10 cellular contexts compared by ENCODE assay signal in the genomic region with DNA sequence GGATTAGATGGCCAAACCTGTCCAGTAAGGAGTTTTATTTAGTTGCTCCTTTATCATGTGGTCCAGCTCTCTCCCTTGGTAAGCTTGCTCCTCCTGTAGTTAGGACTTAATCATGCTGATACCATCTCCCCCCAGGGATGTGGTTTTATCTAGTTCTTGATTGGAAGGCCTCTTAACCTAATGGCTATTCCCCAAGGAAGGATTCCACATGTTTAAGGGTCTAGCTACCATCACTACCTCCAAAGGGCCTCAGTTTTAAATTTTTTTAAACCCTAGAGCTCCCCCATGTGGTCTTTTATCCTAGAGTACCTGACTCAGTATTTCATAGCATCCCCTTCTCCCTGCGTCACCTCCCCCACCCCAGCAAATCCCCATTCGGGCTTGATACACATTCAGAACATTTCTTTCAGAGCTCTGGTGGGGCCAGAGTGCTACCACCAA. TPM values are rescaled to one million over a fixed set of nuclear protein-coding genes. Genes with fewer than 3 reads are reported as not detected.
DNase-seq lines count a peak whose midpoint lies in the region; ATAC-seq, FAIRE-seq and TF ChIP-seq lines count a peak whose summit lies in the region.
"Had no signal": no experiment of that assay in that cellular context is flagged by ENCODE, and none has a peak within 500 bp of the region (broad histone marks: within the 10 kb centered on the region; RNA-seq: fewer than 3 reads in every experiment).

No MANE protein-coding gene starts in this region.

- peak overlapping the region; percentile 78 for H3K27ac Mint-ChIP-seq in astrocyte (ENCODE audit: unreplicated experiment)
- peak overlapping the region; percentile 78 for H3K27ac Mint-ChIP-seq in memory B cell

- H3K4me3 Mint-ChIP-seq in astrocyte (ENCODE audit: unreplicated experiment): no peak overlapping the region
- no peak overlapping the region for H3K4me3 Mint-ChIP-seq in memory B cell

- H3K36me3 ChIP-seq in IMR-90 (ENCODE audit: control insufficient read depth, insufficient read depth, low read length) (peaks cover 76% of the 10 kb centered on the region), astrocyte (ENCODE audit: insufficient read depth, low read length) (peaks cover 80% of the 10 kb centered on the region)

- CTCF ChIA-PET in IMR-90 (lab: Yijun Ruan, JAX): interaction anchor here (0.5 to 0.7 kb wide), 3 partner anchors 11 to 569 kb away, joined by 3 to 4 read pairs (median 3); no protein-coding TSS in a partner anchor

- no peak for TF ChIP-seq POLR2A in IMR-90 (IDR thresholded peaks at IDR 0.05; ENCODE audit: low read depth, low read length)

- no peak overlapping the region for H3K4ac ChIP-seq in IMR-90 (ENCODE audit: low read depth, low read length)

- in situ Hi-C loops in IMR-90 (cut with MboI; ENCODE audit: low sequenced_read_pairs): no loop called here

- BruUV-seq in IMR-90 (replicated peaks; lab: Mats Ljungman, UMichigan): no TSS peak

- H3K27me3 Mint-ChIP-seq in astrocyte (ENCODE audit: low read depth, unreplicated experiment): no peaks in the 10 kb centered on the region
- no peaks in the 10 kb centered on the region for H3K27me3 Mint-ChIP-seq in memory B cell

- intact Hi-C loops in IMR-90 (cut with micrococcal nuclease): no loop called here

- H3K4me2 ChIP-seq in IMR-90 (ENCODE audit: low read depth, low read length) (no peak overlapping the region), astrocyte (ENCODE audit: low read length) (no peak overlapping the region)

- H3K27me3 ChIP-seq in IMR-90 (ENCODE audit: control insufficient read depth, insufficient read depth, low read length) (no peaks in the 10 kb centered on the region), astrocyte (ENCODE audit: insufficient read depth, low read length) (no peaks in the 10 kb centered on the region)

- H3K14ac ChIP-seq in IMR-90 (replicated peaks; ENCODE audit: low read depth, low read length): no peak overlapping the region

- H3K4me1 ChIP-seq in IMR-90 (ENCODE audit: control insufficient read depth, insufficient read depth, low read length) (peaks cover 19% of the 10 kb centered on the region), astrocyte (ENCODE audit: insufficient read depth, low read length) (peaks cover 19% of the 10 kb centered on the region)

- no peak overlapping the region for H2AK5ac ChIP-seq in IMR-90 (ENCODE audit: low read depth, low read length)

- H2BK20ac ChIP-seq in IMR-90 (ENCODE audit: low read depth, low read length): no peak overlapping the region

- H4K20me1 ChIP-seq in IMR-90 (ENCODE audit: insufficient read depth, low read length): peaks cover 94% of the 10 kb centered on the region
- H4K20me1 ChIP-seq in astrocyte (ENCODE audit: insufficient read depth, low read length): peaks cover 98% of the 10 kb centered on the region

- peaks cover 74% of the 10 kb centered on the region for H3K79me2 ChIP-seq in astrocyte (ENCODE audit: insufficient read depth, low read length)

- H3K9me3 ChIP-seq in IMR-90 (ENCODE audit: control insufficient read depth, insufficient read depth, low read length) (no peaks in the 10 kb centered on the region), astrocyte (ENCODE audit: insufficient read depth, low read depth, low read length) (no peaks in the 10 kb centered on the region)

- H3K27ac ChIP-seq in IMR-90 (ENCODE audit: insufficient read depth, low read length): no peak overlapping the region
- H3K27ac ChIP-seq in astrocyte (ENCODE audit: low read depth, low read length): no peak overlapping the region

- no peaks in the 10 kb centered on the region for H3K9me3 Mint-ChIP-seq in astrocyte (ENCODE audit: unreplicated experiment)
- H3K9me3 Mint-ChIP-seq in memory B cell: no peaks in the 10 kb centered on the region

- no peak overlapping the region for H2AK9ac ChIP-seq in IMR-90 (replicated peaks; ENCODE audit: low read depth, low read length, poor library complexity)

- H2BK15ac ChIP-seq in IMR-90 (ENCODE audit: low read depth, low read length): no peak overlapping the region

- peaks cover 4% of the 10 kb centered on the region; the same call in 1 of the 2 replicates for H3K9me1 ChIP-seq in IMR-90 (ENCODE audit: insufficient read depth, low read length)

- H2AFZ ChIP-seq in IMR-90 (replicated peaks; ENCODE audit: low read length, poor library complexity) (no peak overlapping the region), astrocyte (ENCODE audit: low read depth, low read length) (no peak overlapping the region)

- H3K79me1 ChIP-seq in IMR-90 (ENCODE audit: low read depth in 1 of 2, low read length in 2 of 2): peaks cover 41 to 88% of the 10 kb centered on the region in 2 experiments

- H3K56ac ChIP-seq in IMR-90 (ENCODE audit: extremely low read depth, insufficient read depth, low read length): no peak overlapping the region

- H3K23ac ChIP-seq in IMR-90 (ENCODE audit: low read depth, low read length): no peak overlapping the region

- H3K36me3 Mint-ChIP-seq in astrocyte (ENCODE audit: low read depth, unreplicated experiment): peaks cover 24% of the 10 kb centered on the region
- peaks cover 37% of the 10 kb centered on the region for H3K36me3 Mint-ChIP-seq in memory B cell

- H3K4me1 Mint-ChIP-seq in astrocyte (ENCODE audit: low read depth, unreplicated experiment) (peaks cover 53% of the 10 kb centered on the region), memory B cell (peaks cover 13% of the 10 kb centered on the region)

- H4K91ac ChIP-seq in IMR-90 (ENCODE audit: insufficient read depth, low read depth, low read length): no peak overlapping the region

- TF ChIP-seq CTCF in IMR-90 (conservative IDR thresholded peaks at IDR 0.05; ENCODE audit: low read depth, low read length) (peak; percentile 34), astrocyte (IDR thresholded peaks at IDR 0.05; ENCODE audit: insufficient read depth, low read depth, low read length) (no peak)

- H2BK5ac ChIP-seq in IMR-90 (ENCODE audit: low read depth, low read length, poor library complexity, severe bottlenecking): no peak overlapping the region

- no peak for FAIRE-seq in astrocyte (lab: Jason Lieb, UNC)

- no peak for ATAC-seq in IMR-90 (ENCODE audit: low read depth)
- ATAC-seq in memory B cell (ENCODE audit: low read depth): peak; percentile 41
- ATAC-seq in HG02759 (IDR thresholded peaks at IDR 0.05; ENCODE audit: unreplicated experiment): no peak
- ATAC-seq in GM21528 (IDR thresholded peaks at IDR 0.05; ENCODE audit: low FRiP score, unreplicated experiment): no peak
- ATAC-seq in HG02642 (IDR thresholded peaks at IDR 0.05; ENCODE audit: poor library complexity, unreplicated experiment): no peak
- ATAC-seq in GM18519 (IDR thresholded peaks at IDR 0.05; ENCODE audit: low FRiP score, unreplicated experiment): no peak

- dilution Hi-C loops in IMR-90 (cut with HindIII; ENCODE audit: low sequenced_read_pairs, unreplicated experiment): no loop called here

- H4K5ac ChIP-seq in IMR-90 (ENCODE audit: low read depth, low read length): no peak overlapping the region

- 68% methylated on average over 2 of the region's 2 CpGs; no CpG with 5 or more reads in 1 of the 2 experiments for WGBS in IMR-90 (ENCODE audit: extremely low coverage in 2 of 2, insufficient read length in 1 of 2), 2 experiments

- DNase-seq in DMS114 treated with DMSO at 0.1 percent for 48 hours (lab: John Stamatoyannopoulos, UW; ENCODE audit: unreplicated experiment): peak; percentile 60
- no peak for DNase-seq in IMR-90
- no peak for DNase-seq in astrocyte (ENCODE audit: low read depth)
- DNase-seq in memory B cell (ENCODE audit: low spot score in 2 of 2): no peak

- no peak overlapping the region for H3K9ac ChIP-seq in IMR-90 (ENCODE audit: low read depth, low read length)
- H3K9ac ChIP-seq in astrocyte (ENCODE audit: low read length): no peak overlapping the region

- no peak overlapping the region for H2BK120ac ChIP-seq in IMR-90 (ENCODE audit: low read depth, low read length)

- no peak for TF ChIP-seq RAD21 in IMR-90 (IDR thresholded peaks at IDR 0.05; ENCODE audit: low read length)

- H3K4me3 ChIP-seq in IMR-90 (ENCODE audit: insufficient read depth, low read depth, low read length): no peak overlapping the region
- no peak overlapping the region for H3K4me3 ChIP-seq in astrocyte (ENCODE audit: insufficient read depth, low read depth, low read length)

- H3K18ac ChIP-seq in IMR-90 (ENCODE audit: low read depth, low read length): no peak overlapping the region

- POLR2A ChIA-PET in IMR-90 (lab: Charles Lee; ENCODE audit: unreplicated experiment): interaction anchor here (0.5 kb wide), 1 partner anchor 21 kb away, joined by 3 read pairs; no protein-coding TSS in a partner anchor

- H4K8ac ChIP-seq in IMR-90 (ENCODE audit: low read depth in 2 of 2, low read length in 2 of 2): no peak overlapping the region

TF ChIP-seq in IMR-90, 13 proteins besides CTCF, POLR2A, EP300 and RAD21:
- TF ChIP-seq FOS (IDR thresholded peaks at IDR 0.05; ENCODE audit: low read depth, low read length): no peak
- TF ChIP-seq CHD1 (IDR thresholded peaks at IDR 0.05; ENCODE audit: low read depth, low read length): no peak
- no peak for TF ChIP-seq NFE2L2 (IDR thresholded peaks at IDR 0.05; ENCODE audit: low read depth, low read length)
- TF ChIP-seq RFX5 (IDR thresholded peaks at IDR 0.05; ENCODE audit: low read depth, low read length): no peak

RNA-seq across cellular contexts. Expression of a gene that starts 22.5 kb away (rescaled TPM):
- total RNA-seq in IMR-90 (2012; rRNA removed): 20.6 and 29.0 TPM in 2 replicates
- 48.6 and 52.5 TPM in 2 replicates for polyA plus RNA-seq in IMR-90 (2012; rRNA removed)
- 18.8 and 22.6 TPM in 2 replicates for polyA plus RNA-seq in IMR-90 (2012; cell fraction: cytosol; rRNA removed)
- polyA plus RNA-seq in IMR-90 (2012; cell fraction: nucleus; rRNA removed; ENCODE audit: low replicate concordance): 284 and 449 TPM in 2 replicates
- 11.1 and 13.1 TPM in 2 replicates for total RNA-seq in astrocyte

RNA-seq across cellular contexts. Expression of a gene that starts 24.3 kb away (rescaled TPM):
- 27.4 and 27.8 TPM in 2 replicates for total RNA-seq in IMR-90 (2012; rRNA removed)
- 46.1 and 49.6 TPM in 2 replicates for polyA plus RNA-seq in IMR-90 (2012; rRNA removed)
- polyA plus RNA-seq in IMR-90 (2012; cell fraction: cytosol; rRNA removed): 31.9 and 38.5 TPM in 2 replicates
- 128 and 140 TPM in 2 replicates for polyA plus RNA-seq in IMR-90 (2012; cell fraction: nucleus; rRNA removed; ENCODE audit: low replicate concordance)
- total RNA-seq in astrocyte: 40.4 and 51.1 TPM in 2 replicates

RNA-seq across cellular contexts. Expression of a gene that starts 24.9 kb away (rescaled TPM):
- total RNA-seq in IMR-90 (2012; rRNA removed) (190 and 198 TPM in 2 replicates), astrocyte (708 and 733 TPM in 2 replicates)
- polyA plus RNA-seq in IMR-90 (2012; rRNA removed): 409 and 586 TPM in 2 replicates
- polyA plus RNA-seq in IMR-90 (2012; cell fraction: cytosol; rRNA removed): 248 and 496 TPM in 2 replicates
- polyA plus RNA-seq in IMR-90 (2012; cell fraction: nucleus; rRNA removed; ENCODE audit: low replicate concordance): 390 and 761 TPM in 2 replicates

RNA-seq across cellular contexts. Expression of a gene that starts 30.5 kb away (rescaled TPM):
- not detected in 2 replicates for total RNA-seq in IMR-90 (2012; rRNA removed)
- not detected in 2 replicates for polyA plus RNA-seq in IMR-90 (2012; rRNA removed)
- polyA plus RNA-seq in IMR-90 (2012; cell fraction: cytosol; rRNA removed): not detected in 2 replicates
- 0.87 TPM in 1 of 2 replicates, not detected in the other for polyA plus RNA-seq in IMR-90 (2012; cell fraction: nucleus; rRNA removed; ENCODE audit: low replicate concordance)
- total RNA-seq in astrocyte: 0.82 TPM in 1 of 2 replicates, not detected in the other
- total RNA-seq: activated CD8-positive, alpha-beta memory T cell treated with anti-CD3 and anti-CD28 coated beads for 36 hours; ureter had no signal

RNA-seq across cellular contexts. Expression of a gene that starts 35.3 kb away (rescaled TPM):
- total RNA-seq in IMR-90 (2012; rRNA removed): 25.5 and 31.4 TPM in 2 replicates
- polyA plus RNA-seq in IMR-90 (2012; rRNA removed): 95.7 and 114 TPM in 2 replicates
- 64.4 and 67.7 TPM in 2 replicates for polyA plus RNA-seq in IMR-90 (2012; cell fraction: cytosol; rRNA removed)
- 27.8 and 46.6 TPM in 2 replicates for polyA plus RNA-seq in IMR-90 (2012; cell fraction: nucleus; rRNA removed; ENCODE audit: low replicate concordance)
- 159 and 190 TPM in 2 replicates for total RNA-seq in astrocyte
